In genomic region chr2:75788925-75789324, GRCh38 we compare ENCODE assay signal across 16 cellular contexts.
"Had no signal": no experiment of that assay in that cellular context is flagged by ENCODE, and none has a peak within 500 bp of the region (broad histone marks: within the 10 kb centered on the region; RNA-seq: fewer than 3 reads in every experiment).

No MANE protein-coding gene starts in this region.

- H3K4me3 ChIP-seq: adrenal gland, esophagus squamous epithelium, psoas muscle, stomach had no signal

- H3K4me3 Mint-ChIP-seq: activated B cell treated with CpG ODN at 0.5 μM for 24 hours; activated CD4-positive, alpha-beta T cell treated with anti-CD3 and anti-CD28 coated beads, Interleukin-2, amount 10 ng/mL, durations not matched to agents 7 days and 5 days; activated naive CD4-positive, alpha-beta T cell treated with anti-CD3 and anti-CD28 coated beads for 36 hours; activated T-helper 17 cell treated with anti-CD3 and anti-CD28 coated beads, Interleukin-2, amount 50 U/mL, for 72 hours; natural killer cell; T-helper 1 cell treated with Interleukin-12 subunit alpha and Interleukin-12 subunit beta and Interleukin-4 antibody, amounts not matched to agents 30 μg/mL and 1 μg/mL, for 36 hours had no signal

- H3K27ac ChIP-seq: adrenal gland, esophagus squamous epithelium, psoas muscle, stomach had no signal

- H3K4me1 ChIP-seq: adrenal gland, esophagus squamous epithelium, psoas muscle had no signal

- H3K36me3 ChIP-seq: adrenal gland, esophagus squamous epithelium, stomach had no signal

- ATAC-seq: activated T-helper 17 cell treated with anti-CD3 and anti-CD28 coated beads, Interleukin-2, amount 50 U/mL, for 72 hours; natural killer cell; sciatic nerve had no signal

- H3K9me3 Mint-ChIP-seq: activated B cell treated with CpG ODN at 0.5 μM for 24 hours; activated CD4-positive, alpha-beta T cell treated with anti-CD3 and anti-CD28 coated beads, Interleukin-2, amount 10 ng/mL, durations not matched to agents 7 days and 5 days; activated naive CD4-positive, alpha-beta T cell treated with anti-CD3 and anti-CD28 coated beads for 36 hours; activated T-helper 17 cell treated with anti-CD3 and anti-CD28 coated beads, Interleukin-2, amount 50 U/mL, for 72 hours; natural killer cell; T-helper 1 cell treated with Interleukin-12 subunit alpha and Interleukin-12 subunit beta and Interleukin-4 antibody, amounts not matched to agents 30 μg/mL and 1 μg/mL, for 36 hours had no signal

- H3K27ac Mint-ChIP-seq: activated B cell treated with CpG ODN at 0.5 μM for 24 hours; activated CD4-positive, alpha-beta T cell treated with anti-CD3 and anti-CD28 coated beads, Interleukin-2, amount 10 ng/mL, durations not matched to agents 7 days and 5 days; activated naive CD4-positive, alpha-beta T cell treated with anti-CD3 and anti-CD28 coated beads for 36 hours; activated T-helper 17 cell treated with anti-CD3 and anti-CD28 coated beads, Interleukin-2, amount 50 U/mL, for 72 hours; natural killer cell; T-helper 1 cell treated with Interleukin-12 subunit alpha and Interleukin-12 subunit beta and Interleukin-4 antibody, amounts not matched to agents 30 μg/mL and 1 μg/mL, for 36 hours had no signal

- H3K9me3 ChIP-seq: adrenal gland, esophagus squamous epithelium, psoas muscle, stomach had no signal

- H3K36me3 Mint-ChIP-seq: natural killer cell had no signal

- H3K27me3 ChIP-seq: adrenal gland, esophagus squamous epithelium, stomach had no signal

- H3K4me1 Mint-ChIP-seq: activated B cell treated with CpG ODN at 0.5 μM for 24 hours; activated CD4-positive, alpha-beta T cell treated with anti-CD3 and anti-CD28 coated beads, Interleukin-2, amount 10 ng/mL, durations not matched to agents 7 days and 5 days; activated T-helper 17 cell treated with anti-CD3 and anti-CD28 coated beads, Interleukin-2, amount 50 U/mL, for 72 hours; natural killer cell had no signal

- DNase-seq: activated B cell treated with CpG ODN at 0.5 μM for 24 hours; activated CD4-positive, alpha-beta T cell treated with anti-CD3 and anti-CD28 coated beads, Interleukin-2, amount 10 ng/mL, durations not matched to agents 7 days and 5 days; activated naive CD4-positive, alpha-beta T cell treated with anti-CD3 and anti-CD28 coated beads for 36 hours; activated T-cell treated with anti-CD3 and anti-CD28 coated beads for 4 hours; adrenal gland; esophagus squamous epithelium; foreskin fibroblast; mammary epithelial cell; natural killer cell; psoas muscle; stimulated activated CD4-positive, alpha-beta T cell treated with anti-CD3 and anti-CD28 coated beads, Interleukin-12 subunit alpha, Interleukin-12 subunit beta, amount 100 ng/mL, for 4 hours; stomach had no signal

- FAIRE-seq: endometrium had no signal
